25 cellular contexts compared by ENCODE assay signal in genomic region chrX:1213971-1214370, GRCh38. TPM values are rescaled to one million over a fixed set of nuclear protein-coding genes. Genes with fewer than 3 reads are reported as not detected.
DNase-seq lines count a peak whose midpoint lies in the region; ATAC-seq and TF ChIP-seq lines count a peak whose summit lies in the region.
"Had no signal": no experiment of that assay in that cellular context is flagged by ENCODE, and none has a peak within 500 bp of the region (broad histone marks: within the 10 kb centered on the region; RNA-seq: fewer than 3 reads in every experiment).

No MANE protein-coding gene starts in this region.

- H3K36me3 ChIP-seq in BLaER1 (no peaks in the 10 kb centered on the region), sigmoid colon (no peaks in the 10 kb centered on the region)
- H3K36me3 ChIP-seq: Peyer's patch, SJSA1 had no signal

- peaks cover 65% of the 10 kb centered on the region for H3K4me1 ChIP-seq in BLaER1
- H3K4me1 ChIP-seq in sigmoid colon: no peaks in the 10 kb centered on the region
- H3K4me1 ChIP-seq: Peyer's patch, SJSA1 had no signal

- intact Hi-C loops in sigmoid colon (cut with DNase I) (no loop called here), Right ventricle myocardium superior (cut with DNase I) (no loop called here)

- no peak for TF ChIP-seq EP300 in sigmoid colon (IDR thresholded peaks at IDR 0.05)

- H3K36me3 Mint-ChIP-seq in T-helper 1 cell treated with Interleukin-12 subunit alpha and Interleukin-12 subunit beta and Interleukin-4 antibody, amounts not matched to agents 30 μg/mL and 1 μg/mL, for 36 hours (ENCODE audit: low read depth): peaks cover 13% of the 10 kb centered on the region
- no peaks in the 10 kb centered on the region for H3K36me3 Mint-ChIP-seq in chondrocyte (ENCODE audit: low read depth)

- H3K9me3 ChIP-seq in BLaER1 (no peaks in the 10 kb centered on the region), sigmoid colon (no peaks in the 10 kb centered on the region)
- H3K9me3 ChIP-seq: Peyer's patch, SJSA1 had no signal

- TF ChIP-seq CTCF in chondrocyte (IDR thresholded peaks at IDR 0.05): no peak
- TF ChIP-seq CTCF in sigmoid colon (IDR thresholded peaks at IDR 0.05): no peak

- H3K27me3 Mint-ChIP-seq in T-helper 1 cell treated with Interleukin-12 subunit alpha and Interleukin-12 subunit beta and Interleukin-4 antibody, amounts not matched to agents 30 μg/mL and 1 μg/mL, for 36 hours (ENCODE audit: low read depth): peaks cover 3% of the 10 kb centered on the region
- peaks cover 3% of the 10 kb centered on the region for H3K27me3 Mint-ChIP-seq in chondrocyte (ENCODE audit: low read depth)

- H3K9ac ChIP-seq in BLaER1: no peak overlapping the region

- H3K27ac ChIP-seq in BLaER1 (peak overlapping the region; percentile 82), sigmoid colon (no peak overlapping the region)
- H3K27ac ChIP-seq: 22Rv1, Peyer's patch, SJSA1 had no signal

- peaks cover 11% of the 10 kb centered on the region for H3K9me3 Mint-ChIP-seq in T-helper 1 cell treated with Interleukin-12 subunit alpha and Interleukin-12 subunit beta and Interleukin-4 antibody, amounts not matched to agents 30 μg/mL and 1 μg/mL, for 36 hours
- H3K9me3 Mint-ChIP-seq in chondrocyte (ENCODE audit: low read depth): no peaks in the 10 kb centered on the region

- no peak for TF ChIP-seq POLR2A in sigmoid colon (IDR thresholded peaks at IDR 0.05)

- 88 to 89% methylated on average over 11 of the region's 11 CpGs for WGBS in sigmoid colon, 2 donors

- DNase-seq in T-helper 1 cell: no peak
- peak; percentile 29 for DNase-seq in chondrocyte (ENCODE audit: low spot score)
- peak; percentile 22 for DNase-seq in sigmoid colon
- no peak for DNase-seq in Right ventricle myocardium superior
- DNase-seq in NCI-H748 (lab: John Stamatoyannopoulos, UW; ENCODE audit: unreplicated experiment): no peak
- DNase-seq: ACHN; C1 segment of cervical spinal cord; Calu3; CD8-positive, alpha-beta memory T cell; DMS153; GOT3; HCEC 1CT; KBM-7; NCI-H1092 treated with DMSO at 0.1 percent for 48 hours; NCI-H1436 treated with DMSO at 0.1 percent for 48 hours; NCI-H2029; NCI-H226; NCI-H524; NCI-H82; Peyer's patch had no signal

- no peaks in the 10 kb centered on the region for H3K27me3 ChIP-seq in BLaER1
- H3K27me3 ChIP-seq in sigmoid colon: no peaks in the 10 kb centered on the region
- H3K27me3 ChIP-seq: Peyer's patch, SJSA1 had no signal

- H3K27ac Mint-ChIP-seq in T-helper 1 cell treated with Interleukin-12 subunit alpha and Interleukin-12 subunit beta and Interleukin-4 antibody, amounts not matched to agents 30 μg/mL and 1 μg/mL, for 36 hours: peak overlapping the region; percentile 52
- no peak overlapping the region for H3K27ac Mint-ChIP-seq in chondrocyte (ENCODE audit: unreplicated experiment)

- H3K4me3 ChIP-seq in BLaER1 (no peak overlapping the region), sigmoid colon (no peak overlapping the region)
- H3K4me3 ChIP-seq: Peyer's patch, SJSA1 had no signal

- no peak overlapping the region for H3K4me3 Mint-ChIP-seq in T-helper 1 cell treated with Interleukin-12 subunit alpha and Interleukin-12 subunit beta and Interleukin-4 antibody, amounts not matched to agents 30 μg/mL and 1 μg/mL, for 36 hours
- no peak overlapping the region for H3K4me3 Mint-ChIP-seq in chondrocyte (ENCODE audit: unreplicated experiment)

- H3K4me1 Mint-ChIP-seq in T-helper 1 cell treated with Interleukin-12 subunit alpha and Interleukin-12 subunit beta and Interleukin-4 antibody, amounts not matched to agents 30 μg/mL and 1 μg/mL, for 36 hours (ENCODE audit: low read depth): peaks cover 25% of the 10 kb centered on the region
- H3K4me1 Mint-ChIP-seq in chondrocyte (ENCODE audit: low read depth): peaks cover 8% of the 10 kb centered on the region

- no peaks in the 10 kb centered on the region for H4K20me1 ChIP-seq in BLaER1

- peak overlapping the region; percentile 86 for H3K4me2 ChIP-seq in BLaER1

- ATAC-seq in HG03565 (IDR thresholded peaks at IDR 0.05; ENCODE audit: unreplicated experiment): no peak
- no peak for ATAC-seq in Right ventricle myocardium superior (ENCODE audit: poor library complexity)

RNA-seq across cellular contexts. Expression of gene CRLF2, which starts 1.5 kb away (rescaled TPM):
- total RNA-seq in chondrocyte (not detected in 3 replicates), sigmoid colon (1 to 10 TPM in 1 of 4 donors, under 1 TPM in 2, not detected in 1; 0.41 to 1.1 (median 0.71) TPM), Right ventricle myocardium superior (not detected)
- polyA plus RNA-seq in sigmoid colon: under 1 TPM in 1 of 3 donors, not detected in 2; 0.77 TPM
- total RNA-seq: Peyer's patch, SJSA1 had no signal
- polyA plus RNA-seq: CD8-positive, alpha-beta memory T cell had no signal

RNA-seq across cellular contexts. Expression of gene CSF2RA, which starts 54.6 kb away (rescaled TPM):
- total RNA-seq in chondrocyte (0.75 to 0.80 TPM in 2 of 3 replicates, not detected in the other), sigmoid colon (1 to 10 TPM; 3.4 to 8.6 (median 5.7) TPM), Right ventricle myocardium superior (2.9 TPM)
- polyA plus RNA-seq in sigmoid colon: 10 to 100 TPM in 1 of 3 donors, 1 to 10 TPM in 2; 4.2 to 14.1 (median 9.4) TPM
- total RNA-seq: SJSA1 had no signal
- polyA plus RNA-seq: CD8-positive, alpha-beta memory T cell had no signal

Comparison
In these comparisons a context has a peak if more than half of its experiments do, and no peak if none do; other contexts are left out.
1. DNase-seq: peak in chondrocyte (single experiment) and sigmoid colon (single experiment); none in T-helper 1 cell (0 of 5), Right ventricle myocardium superior (single experiment) and NCI-H748 (single experiment).